Comparison of ENCODE assay signal across 8 cellular contexts in genomic region chr14:92513204-92513965, GRCh38. TPM values are rescaled to one million over a fixed set of nuclear protein-coding genes. Genes with fewer than 3 reads are reported as not detected.
DNase-seq lines count a peak whose midpoint lies in the region; ATAC-seq and TF ChIP-seq lines count a peak whose summit lies in the region.

RIN3 (plus strand) TSS chr14:92513781; CDS start chr14:92513933, 152 bp downstream.

- CTCF ChIA-PET in CD8-positive, alpha-beta memory T cell (lab: Charles Lee) = interaction anchor here (1.1 to 1.6 kb wide), 3 partner anchors 10 to 167 kb away, joined by 3 to 6 read pairs (median 3); no protein-coding TSS in a partner anchor
- CTCF ChIA-PET in activated CD4-positive, alpha-beta memory T cell treated with anti-CD3 and anti-CD28 coated beads for 36 hours (lab: Charles Lee) = no interaction called here

- TF ChIP-seq CTCF in endothelial cell (IDR thresholded peaks at IDR 0.05; ENCODE audit: unreplicated experiment) = no peak

- H3K4me3 Mint-ChIP-seq in CD8-positive, alpha-beta memory T cell = peak within 1 kb of the TSS; percentile 72 to 92 (median 83)
- H3K4me3 Mint-ChIP-seq in activated CD4-positive, alpha-beta memory T cell treated with anti-CD3 and anti-CD28 coated beads for 36 hours = peak within 1 kb of the TSS; percentile 63
- H3K4me3 Mint-ChIP-seq in endothelial cell (ENCODE audit: unreplicated experiment) = peak within 1 kb of the TSS; percentile 89

- H3K27ac ChIP-seq in CD8-positive, alpha-beta memory T cell (ENCODE audit: low read depth, low read length) = peak within 1 kb of the TSS; percentile 67
- H3K27ac ChIP-seq in mesodermal cell (ENCODE audit: low read depth, low read length, severe bottlenecking) = peak within 1 kb of the TSS; percentile 10
- H3K27ac ChIP-seq in subcutaneous abdominal adipose tissue (ENCODE audit: low read depth, low read length) = peak within 1 kb of the TSS; percentile 69

- 7 to 11% methylated on average over 42 to 58 of the region's 79 CpGs for WGBS in mesodermal cell (ENCODE audit: insufficient coverage in 2 of 2), 2 experiments

- POLR2A ChIA-PET in CD8-positive, alpha-beta memory T cell (lab: Charles Lee) = interaction anchor here (0.6 to 1.2 kb wide), 5 partner anchors 9 to 392 kb away, joined by 3 to 4 read pairs (median 3); partner anchors contain the start of genes CPSF2 and NDUFB1
- POLR2A ChIA-PET in activated CD4-positive, alpha-beta memory T cell treated with anti-CD3 and anti-CD28 coated beads for 36 hours (lab: Charles Lee) = no interaction called here

- peak within 1 kb of the TSS; percentile 74 for H3K4me3 ChIP-seq in CD8-positive, alpha-beta memory T cell (ENCODE audit: low read length)
- H3K4me3 ChIP-seq in mesodermal cell (ENCODE audit: extremely low read depth, insufficient read depth, low read length, poor library complexity, severe bottlenecking) (peak within 1 kb of the TSS; percentile 68), subcutaneous abdominal adipose tissue (ENCODE audit: low read depth in 1 of 5, low read length in 5 of 5) (peak within 1 kb of the TSS; percentile 64 to 87 (median 80))

- no peaks in the 10 kb centered on the region for H3K27me3 ChIP-seq in CD8-positive, alpha-beta memory T cell (ENCODE audit: insufficient read depth, low read length, poor library complexity, severe bottlenecking)
- peaks cover 0 to 14% (median 2%) of the 10 kb centered on the region in 5 donors for H3K27me3 ChIP-seq in subcutaneous abdominal adipose tissue (ENCODE audit: control insufficient read depth in 5 of 5, insufficient read depth in 4 of 5, low read length in 5 of 5)

- intact Hi-C loops in activated CD4-positive, alpha-beta memory T cell treated with anti-CD3 and anti-CD28 coated beads for 36 hours (cut with micrococcal nuclease) = loop anchor here (5.0 kb wide), 1 partner anchor 64 kb away; no protein-coding TSS in a partner anchor

- H3K27ac Mint-ChIP-seq in CD8-positive, alpha-beta memory T cell = peak within 1 kb of the TSS; percentile 80 to 98 (median 88)
- H3K27ac Mint-ChIP-seq in activated CD4-positive, alpha-beta memory T cell treated with anti-CD3 and anti-CD28 coated beads for 36 hours = no peak within 1 kb of the TSS
- H3K27ac Mint-ChIP-seq in endothelial cell (ENCODE audit: unreplicated experiment) = no peak within 1 kb of the TSS

- H3K27me3 Mint-ChIP-seq in CD8-positive, alpha-beta memory T cell = no peaks in the 10 kb centered on the region
- peaks cover 5% of the 10 kb centered on the region for H3K27me3 Mint-ChIP-seq in activated CD4-positive, alpha-beta memory T cell treated with anti-CD3 and anti-CD28 coated beads for 36 hours
- peaks cover 5% of the 10 kb centered on the region for H3K27me3 Mint-ChIP-seq in endothelial cell (ENCODE audit: unreplicated experiment)

- peaks cover 49% of the 10 kb centered on the region for H3K4me1 ChIP-seq in CD8-positive, alpha-beta memory T cell (ENCODE audit: insufficient read depth, low read length)
- peaks cover 23% of the 10 kb centered on the region for H3K4me1 ChIP-seq in mesodermal cell (ENCODE audit: control insufficient read depth, insufficient read depth, low read length, poor library complexity, severe bottlenecking)
- H3K4me1 ChIP-seq in subcutaneous abdominal adipose tissue (ENCODE audit: control insufficient read depth in 5 of 5, insufficient read depth in 5 of 5, low read length in 5 of 5) = peaks cover 0 to 55% (median 36%) of the 10 kb centered on the region in 5 donors

- no peaks in the 10 kb centered on the region for H3K9me3 Mint-ChIP-seq in CD8-positive, alpha-beta memory T cell
- no peaks in the 10 kb centered on the region for H3K9me3 Mint-ChIP-seq in activated CD4-positive, alpha-beta memory T cell treated with anti-CD3 and anti-CD28 coated beads for 36 hours
- H3K9me3 Mint-ChIP-seq in endothelial cell (ENCODE audit: unreplicated experiment) = no peaks in the 10 kb centered on the region

- H3K36me3 ChIP-seq in CD8-positive, alpha-beta memory T cell (ENCODE audit: insufficient read depth, low read length) = no peaks in the 10 kb centered on the region
- H3K36me3 ChIP-seq in mesodermal cell (ENCODE audit: control insufficient read depth, insufficient read depth, low read length) (no peaks in the 10 kb centered on the region), subcutaneous abdominal adipose tissue (ENCODE audit: control insufficient read depth in 5 of 5, insufficient read depth in 5 of 5, low read length in 5 of 5) (no peaks in the 10 kb centered on the region)

- ATAC-seq in GM21381 (IDR thresholded peaks at IDR 0.05; ENCODE audit: unreplicated experiment) = peak; percentile 65

- peaks cover 46 to 63% (median 52%) of the 10 kb centered on the region in 3 donors for H3K4me1 Mint-ChIP-seq in CD8-positive, alpha-beta memory T cell
- H3K4me1 Mint-ChIP-seq in activated CD4-positive, alpha-beta memory T cell treated with anti-CD3 and anti-CD28 coated beads for 36 hours (ENCODE audit: low read depth) = peaks cover 10% of the 10 kb centered on the region
- H3K4me1 Mint-ChIP-seq in endothelial cell (ENCODE audit: unreplicated experiment) = peaks cover 21% of the 10 kb centered on the region

- H3K9ac ChIP-seq in subcutaneous abdominal adipose tissue (ENCODE audit: low read length in 5 of 5) = peak within 1 kb of the TSS; percentile 26 to 90 (median 76)

- H3K36me3 Mint-ChIP-seq in CD8-positive, alpha-beta memory T cell = peaks cover 0 to 3% (median 0%) of the 10 kb centered on the region in 3 donors
- no peaks in the 10 kb centered on the region for H3K36me3 Mint-ChIP-seq in activated CD4-positive, alpha-beta memory T cell treated with anti-CD3 and anti-CD28 coated beads for 36 hours
- peaks cover 5% of the 10 kb centered on the region for H3K36me3 Mint-ChIP-seq in endothelial cell (ENCODE audit: low read depth, unreplicated experiment)

- peak; percentile 30 to 72 (median 49) for DNase-seq in CD8-positive, alpha-beta memory T cell
- DNase-seq in HuH-7.5 (ENCODE audit: low spot score) (peak; percentile 56), endothelial cell (ENCODE audit: low spot score) (peak; percentile 72), NCI-H2196 treated with DMSO at 0.1 percent for 48 hours (lab: John Stamatoyannopoulos, UW; ENCODE audit: unreplicated experiment) (no peak)
- DNase-seq in activated CD4-positive, alpha-beta memory T cell treated with anti-CD3 and anti-CD28 coated beads for 36 hours = peak; percentile 50

- no peaks in the 10 kb centered on the region for H3K9me3 ChIP-seq in CD8-positive, alpha-beta memory T cell (ENCODE audit: low read length)
- H3K9me3 ChIP-seq in mesodermal cell (ENCODE audit: control insufficient read depth, low read length) (no peaks in the 10 kb centered on the region), subcutaneous abdominal adipose tissue (ENCODE audit: control insufficient read depth in 5 of 5, low read length in 5 of 5) (no peaks in the 10 kb centered on the region)

RNA-seq across cellular contexts. Expression of gene RIN3, which starts in this region (rescaled TPM):
- total RNA-seq in CD8-positive, alpha-beta memory T cell = 10 to 100 TPM; 46.0 to 47.4 TPM
- 31.9 TPM for polyA plus RNA-seq in CD8-positive, alpha-beta memory T cell
- 10 to 100 TPM; 17.5 to 18.8 TPM for total RNA-seq in activated CD4-positive, alpha-beta memory T cell treated with anti-CD3 and anti-CD28 coated beads for 36 hours
- total RNA-seq in endothelial cell (ENCODE audit: unreplicated experiment) = 25.8 TPM
- polyA plus RNA-seq in mesodermal cell (2013, experiment 1 of 2) = 11.1 TPM
- 9.1 TPM for polyA plus RNA-seq in mesodermal cell (2013, experiment 2 of 2)

Comparison
In these comparisons a context has a peak if more than half of its experiments do, and no peak if none do; other contexts are left out.
1. H3K27ac ChIP-seq: peak in every context shown above with its lines; median percentile 69 in subcutaneous abdominal adipose tissue; 67 in CD8-positive, alpha-beta memory T cell; 10 in mesodermal cell.
2. H3K27ac Mint-ChIP-seq: peak in CD8-positive, alpha-beta memory T cell (8 of 8); none in activated CD4-positive, alpha-beta memory T cell treated with anti-CD3 and anti-CD28 coated beads for 36 hours (single experiment) and endothelial cell (single experiment).
3. Peak in every context shown above with its lines, with median percentiles within 50 percentile points of each other: H3K4me3 ChIP-seq and H3K4me3 Mint-ChIP-seq.